ENCODE assay signal across 1 cellular context in the genomic region with DNA sequence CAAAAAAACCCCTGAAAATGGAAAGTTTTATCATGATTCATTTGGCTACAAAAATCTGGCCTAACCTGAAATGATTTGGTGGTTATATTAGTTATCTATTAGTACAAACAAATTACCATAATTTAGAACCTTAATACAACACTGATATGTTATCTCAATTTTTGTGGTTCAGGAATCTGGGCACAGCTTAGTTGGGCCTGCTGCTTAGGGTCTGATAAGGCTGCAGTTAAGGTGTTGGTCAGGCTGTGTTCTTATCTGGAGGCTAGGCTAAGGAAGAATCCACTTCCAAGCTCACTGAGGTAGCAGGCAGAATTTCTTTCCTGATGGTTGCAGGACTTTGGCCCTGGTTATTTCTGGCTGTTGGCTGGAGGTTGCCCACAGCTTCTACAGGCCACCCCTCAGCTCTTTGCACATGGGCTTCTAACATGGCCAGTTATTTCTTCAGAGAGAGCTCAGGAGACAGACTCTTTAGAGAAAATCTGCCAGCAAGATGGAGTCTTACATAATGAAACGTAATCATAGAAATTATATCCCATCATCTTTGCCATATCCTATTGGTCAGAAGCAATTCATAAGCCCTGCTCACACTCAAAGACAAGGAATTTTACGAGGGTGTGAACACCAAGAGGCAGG.
TF ChIP-seq lines count a peak whose summit lies in the region.

No MANE protein-coding gene starts in this region.

TF ChIP-seq in K562, 482 proteins besides CTCF, POLR2A, EP300 and RAD21 (continued from another document and continues in another):
- TF ChIP-seq, protein P1, sequence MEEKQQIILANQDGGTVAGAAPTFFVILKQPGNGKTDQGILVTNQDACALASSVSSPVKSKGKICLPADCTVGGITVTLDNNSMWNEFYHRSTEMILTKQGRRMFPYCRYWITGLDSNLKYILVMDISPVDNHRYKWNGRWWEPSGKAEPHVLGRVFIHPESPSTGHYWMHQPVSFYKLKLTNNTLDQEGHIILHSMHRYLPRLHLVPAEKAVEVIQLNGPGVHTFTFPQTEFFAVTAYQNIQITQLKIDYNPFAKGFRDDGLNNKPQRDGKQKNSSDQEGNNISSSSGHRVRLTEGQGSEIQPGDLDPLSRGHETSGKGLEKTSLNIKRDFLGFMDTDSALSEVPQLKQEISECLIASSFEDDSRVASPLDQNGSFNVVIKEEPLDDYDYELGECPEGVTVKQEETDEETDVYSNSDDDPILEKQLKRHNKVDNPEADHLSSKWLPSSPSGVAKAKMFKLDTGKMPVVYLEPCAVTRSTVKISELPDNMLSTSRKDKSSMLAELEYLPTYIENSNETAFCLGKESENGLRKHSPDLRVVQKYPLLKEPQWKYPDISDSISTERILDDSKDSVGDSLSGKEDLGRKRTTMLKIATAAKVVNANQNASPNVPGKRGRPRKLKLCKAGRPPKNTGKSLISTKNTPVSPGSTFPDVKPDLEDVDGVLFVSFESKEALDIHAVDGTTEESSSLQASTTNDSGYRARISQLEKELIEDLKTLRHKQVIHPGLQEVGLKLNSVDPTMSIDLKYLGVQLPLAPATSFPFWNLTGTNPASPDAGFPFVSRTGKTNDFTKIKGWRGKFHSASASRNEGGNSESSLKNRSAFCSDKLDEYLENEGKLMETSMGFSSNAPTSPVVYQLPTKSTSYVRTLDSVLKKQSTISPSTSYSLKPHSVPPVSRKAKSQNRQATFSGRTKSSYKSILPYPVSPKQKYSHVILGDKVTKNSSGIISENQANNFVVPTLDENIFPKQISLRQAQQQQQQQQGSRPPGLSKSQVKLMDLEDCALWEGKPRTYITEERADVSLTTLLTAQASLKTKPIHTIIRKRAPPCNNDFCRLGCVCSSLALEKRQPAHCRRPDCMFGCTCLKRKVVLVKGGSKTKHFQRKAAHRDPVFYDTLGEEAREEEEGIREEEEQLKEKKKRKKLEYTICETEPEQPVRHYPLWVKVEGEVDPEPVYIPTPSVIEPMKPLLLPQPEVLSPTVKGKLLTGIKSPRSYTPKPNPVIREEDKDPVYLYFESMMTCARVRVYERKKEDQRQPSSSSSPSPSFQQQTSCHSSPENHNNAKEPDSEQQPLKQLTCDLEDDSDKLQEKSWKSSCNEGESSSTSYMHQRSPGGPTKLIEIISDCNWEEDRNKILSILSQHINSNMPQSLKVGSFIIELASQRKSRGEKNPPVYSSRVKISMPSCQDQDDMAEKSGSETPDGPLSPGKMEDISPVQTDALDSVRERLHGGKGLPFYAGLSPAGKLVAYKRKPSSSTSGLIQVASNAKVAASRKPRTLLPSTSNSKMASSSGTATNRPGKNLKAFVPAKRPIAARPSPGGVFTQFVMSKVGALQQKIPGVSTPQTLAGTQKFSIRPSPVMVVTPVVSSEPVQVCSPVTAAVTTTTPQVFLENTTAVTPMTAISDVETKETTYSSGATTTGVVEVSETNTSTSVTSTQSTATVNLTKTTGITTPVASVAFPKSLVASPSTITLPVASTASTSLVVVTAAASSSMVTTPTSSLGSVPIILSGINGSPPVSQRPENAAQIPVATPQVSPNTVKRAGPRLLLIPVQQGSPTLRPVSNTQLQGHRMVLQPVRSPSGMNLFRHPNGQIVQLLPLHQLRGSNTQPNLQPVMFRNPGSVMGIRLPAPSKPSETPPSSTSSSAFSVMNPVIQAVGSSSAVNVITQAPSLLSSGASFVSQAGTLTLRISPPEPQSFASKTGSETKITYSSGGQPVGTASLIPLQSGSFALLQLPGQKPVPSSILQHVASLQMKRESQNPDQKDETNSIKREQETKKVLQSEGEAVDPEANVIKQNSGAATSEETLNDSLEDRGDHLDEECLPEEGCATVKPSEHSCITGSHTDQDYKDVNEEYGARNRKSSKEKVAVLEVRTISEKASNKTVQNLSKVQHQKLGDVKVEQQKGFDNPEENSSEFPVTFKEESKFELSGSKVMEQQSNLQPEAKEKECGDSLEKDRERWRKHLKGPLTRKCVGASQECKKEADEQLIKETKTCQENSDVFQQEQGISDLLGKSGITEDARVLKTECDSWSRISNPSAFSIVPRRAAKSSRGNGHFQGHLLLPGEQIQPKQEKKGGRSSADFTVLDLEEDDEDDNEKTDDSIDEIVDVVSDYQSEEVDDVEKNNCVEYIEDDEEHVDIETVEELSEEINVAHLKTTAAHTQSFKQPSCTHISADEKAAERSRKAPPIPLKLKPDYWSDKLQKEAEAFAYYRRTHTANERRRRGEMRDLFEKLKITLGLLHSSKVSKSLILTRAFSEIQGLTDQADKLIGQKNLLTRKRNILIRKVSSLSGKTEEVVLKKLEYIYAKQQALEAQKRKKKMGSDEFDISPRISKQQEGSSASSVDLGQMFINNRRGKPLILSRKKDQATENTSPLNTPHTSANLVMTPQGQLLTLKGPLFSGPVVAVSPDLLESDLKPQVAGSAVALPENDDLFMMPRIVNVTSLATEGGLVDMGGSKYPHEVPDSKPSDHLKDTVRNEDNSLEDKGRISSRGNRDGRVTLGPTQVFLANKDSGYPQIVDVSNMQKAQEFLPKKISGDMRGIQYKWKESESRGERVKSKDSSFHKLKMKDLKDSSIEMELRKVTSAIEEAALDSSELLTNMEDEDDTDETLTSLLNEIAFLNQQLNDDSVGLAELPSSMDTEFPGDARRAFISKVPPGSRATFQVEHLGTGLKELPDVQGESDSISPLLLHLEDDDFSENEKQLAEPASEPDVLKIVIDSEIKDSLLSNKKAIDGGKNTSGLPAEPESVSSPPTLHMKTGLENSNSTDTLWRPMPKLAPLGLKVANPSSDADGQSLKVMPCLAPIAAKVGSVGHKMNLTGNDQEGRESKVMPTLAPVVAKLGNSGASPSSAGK (IDR thresholded peaks at IDR 0.05) = no peak
- no peak for TF ChIP-seq TGIF2 (CRISPR knock-in tag; IDR thresholded peaks at IDR 0.05)
- TF ChIP-seq XRCC3 (IDR thresholded peaks at IDR 0.05) = no peak
- no peak for TF ChIP-seq POLR2G (IDR thresholded peaks at IDR 0.05; ENCODE audit: low read depth, low read length)
- TF ChIP-seq, protein P2, sequence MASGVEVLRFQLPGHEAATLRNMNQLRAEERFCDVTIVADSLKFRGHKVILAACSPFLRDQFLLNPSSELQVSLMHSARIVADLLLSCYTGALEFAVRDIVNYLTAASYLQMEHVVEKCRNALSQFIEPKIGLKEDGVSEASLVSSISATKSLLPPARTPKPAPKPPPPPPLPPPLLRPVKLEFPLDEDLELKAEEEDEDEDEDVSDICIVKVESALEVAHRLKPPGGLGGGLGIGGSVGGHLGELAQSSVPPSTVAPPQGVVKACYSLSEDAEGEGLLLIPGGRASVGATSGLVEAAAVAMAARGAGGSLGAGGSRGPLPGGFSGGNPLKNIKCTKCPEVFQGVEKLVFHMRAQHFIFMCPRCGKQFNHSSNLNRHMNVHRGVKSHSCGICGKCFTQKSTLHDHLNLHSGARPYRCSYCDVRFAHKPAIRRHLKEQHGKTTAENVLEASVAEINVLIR (CRISPR knock-in tag; IDR thresholded peaks at IDR 0.05) = no peak
- TF ChIP-seq, protein P3, sequence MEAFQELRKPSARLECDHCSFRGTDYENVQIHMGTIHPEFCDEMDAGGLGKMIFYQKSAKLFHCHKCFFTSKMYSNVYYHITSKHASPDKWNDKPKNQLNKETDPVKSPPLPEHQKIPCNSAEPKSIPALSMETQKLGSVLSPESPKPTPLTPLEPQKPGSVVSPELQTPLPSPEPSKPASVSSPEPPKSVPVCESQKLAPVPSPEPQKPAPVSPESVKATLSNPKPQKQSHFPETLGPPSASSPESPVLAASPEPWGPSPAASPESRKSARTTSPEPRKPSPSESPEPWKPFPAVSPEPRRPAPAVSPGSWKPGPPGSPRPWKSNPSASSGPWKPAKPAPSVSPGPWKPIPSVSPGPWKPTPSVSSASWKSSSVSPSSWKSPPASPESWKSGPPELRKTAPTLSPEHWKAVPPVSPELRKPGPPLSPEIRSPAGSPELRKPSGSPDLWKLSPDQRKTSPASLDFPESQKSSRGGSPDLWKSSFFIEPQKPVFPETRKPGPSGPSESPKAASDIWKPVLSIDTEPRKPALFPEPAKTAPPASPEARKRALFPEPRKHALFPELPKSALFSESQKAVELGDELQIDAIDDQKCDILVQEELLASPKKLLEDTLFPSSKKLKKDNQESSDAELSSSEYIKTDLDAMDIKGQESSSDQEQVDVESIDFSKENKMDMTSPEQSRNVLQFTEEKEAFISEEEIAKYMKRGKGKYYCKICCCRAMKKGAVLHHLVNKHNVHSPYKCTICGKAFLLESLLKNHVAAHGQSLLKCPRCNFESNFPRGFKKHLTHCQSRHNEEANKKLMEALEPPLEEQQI (IDR thresholded peaks at IDR 0.05) = no peak
- 0 out of 2 replicates have a peak, but pooled peaks have one; percentile 46 for TF ChIP-seq LCOR (CRISPR knock-in tag; IDR thresholded peaks at IDR 0.05)
- TF ChIP-seq WHSC1 (IDR thresholded peaks at IDR 0.05; ENCODE audit: low read length) = no peak
- TF ChIP-seq ZNF384 (IDR thresholded peaks at IDR 0.05; ENCODE audit: low read depth, low read length) = no peak
- TF ChIP-seq POLR2H (tag; IDR thresholded peaks at IDR 0.05; ENCODE audit: low read depth) = no peak
- TF ChIP-seq FOSL1 (tag; conservative IDR thresholded peaks at IDR 0.05) = peak; percentile 82
- TF ChIP-seq, protein P4, sequence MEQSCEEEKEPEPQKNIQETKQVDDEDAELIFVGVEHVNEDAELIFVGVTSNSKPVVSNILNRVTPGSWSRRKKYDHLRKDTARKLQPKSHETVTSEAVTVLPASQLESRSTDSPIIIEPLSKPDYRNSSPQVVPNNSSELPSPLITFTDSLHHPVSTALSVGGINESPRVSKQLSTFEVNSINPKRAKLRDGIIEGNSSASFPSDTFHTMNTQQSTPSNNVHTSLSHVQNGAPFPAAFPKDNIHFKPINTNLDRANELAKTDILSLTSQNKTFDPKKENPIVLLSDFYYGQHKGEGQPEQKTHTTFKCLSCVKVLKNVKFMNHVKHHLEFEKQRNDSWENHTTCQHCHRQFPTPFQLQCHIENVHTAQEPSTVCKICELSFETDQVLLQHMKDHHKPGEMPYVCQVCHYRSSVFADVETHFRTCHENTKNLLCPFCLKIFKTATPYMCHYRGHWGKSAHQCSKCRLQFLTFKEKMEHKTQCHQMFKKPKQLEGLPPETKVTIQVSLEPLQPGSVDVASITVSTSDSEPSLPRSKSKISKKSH (CRISPR knock-in tag; IDR thresholded peaks at IDR 0.05) = no peak
- TF ChIP-seq JUND (IDR thresholded peaks at IDR 0.05; ENCODE audit: borderline replicate concordance, low read depth, low read length) = peak; percentile 56
- TF ChIP-seq JUND (tag; IDR thresholded peaks at IDR 0.05; ENCODE audit: borderline replicate concordance, low read depth, low read length) = peak; percentile 41; the same call in 1 of the 3 replicates
- TF ChIP-seq MEF2A (IDR thresholded peaks at IDR 0.05; ENCODE audit: control insufficient read depth, low read depth, low read length) = no peak
- TF ChIP-seq TAF1 (IDR thresholded peaks at IDR 0.05; ENCODE audit: control insufficient read depth, extremely low read depth, insufficient read depth, low read length, severe bottlenecking) = no peak
- TF ChIP-seq FOXK1 (CRISPR knock-in tag; IDR thresholded peaks at IDR 0.05; ENCODE audit: borderline replicate concordance) = no peak
- TF ChIP-seq ARID2 (IDR thresholded peaks at IDR 0.05) = no peak
- no peak for TF ChIP-seq ZNF785 (CRISPR knock-in tag; IDR thresholded peaks at IDR 0.05)
- TF ChIP-seq GABPB1 (CRISPR knock-in tag; IDR thresholded peaks at IDR 0.05) = no peak
- TF ChIP-seq ARNT (IDR thresholded peaks at IDR 0.05) = no peak
- TF ChIP-seq RFX5 (IDR thresholded peaks at IDR 0.05; ENCODE audit: low read depth, low read length) = no peak
- TF ChIP-seq, protein P5, sequence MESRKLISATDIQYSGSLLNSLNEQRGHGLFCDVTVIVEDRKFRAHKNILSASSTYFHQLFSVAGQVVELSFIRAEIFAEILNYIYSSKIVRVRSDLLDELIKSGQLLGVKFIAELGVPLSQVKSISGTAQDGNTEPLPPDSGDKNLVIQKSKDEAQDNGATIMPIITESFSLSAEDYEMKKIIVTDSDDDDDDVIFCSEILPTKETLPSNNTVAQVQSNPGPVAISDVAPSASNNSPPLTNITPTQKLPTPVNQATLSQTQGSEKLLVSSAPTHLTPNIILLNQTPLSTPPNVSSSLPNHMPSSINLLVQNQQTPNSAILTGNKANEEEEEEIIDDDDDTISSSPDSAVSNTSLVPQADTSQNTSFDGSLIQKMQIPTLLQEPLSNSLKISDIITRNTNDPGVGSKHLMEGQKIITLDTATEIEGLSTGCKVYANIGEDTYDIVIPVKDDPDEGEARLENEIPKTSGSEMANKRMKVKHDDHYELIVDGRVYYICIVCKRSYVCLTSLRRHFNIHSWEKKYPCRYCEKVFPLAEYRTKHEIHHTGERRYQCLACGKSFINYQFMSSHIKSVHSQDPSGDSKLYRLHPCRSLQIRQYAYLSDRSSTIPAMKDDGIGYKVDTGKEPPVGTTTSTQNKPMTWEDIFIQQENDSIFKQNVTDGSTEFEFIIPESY (CRISPR knock-in tag; IDR thresholded peaks at IDR 0.05) = no peak
- no peak for TF ChIP-seq C11orf30 (IDR thresholded peaks at IDR 0.05; ENCODE audit: low read depth)
- TF ChIP-seq CBFA2T2 (conservative IDR thresholded peaks at IDR 0.05) = peak; percentile 91
- peak; percentile 93 for TF ChIP-seq SOX6 (IDR thresholded peaks at IDR 0.05)
- no peak for TF ChIP-seq HNRNPK (IDR thresholded peaks at IDR 0.05; ENCODE audit: low read depth, low read length, poor library complexity, severe bottlenecking)
- no peak for TF ChIP-seq PHTF2 (CRISPR knock-in tag; IDR thresholded peaks at IDR 0.05)
- no peak for TF ChIP-seq DMBX1 (CRISPR knock-in tag; IDR thresholded peaks at IDR 0.05; ENCODE audit: borderline replicate concordance)
- peak; percentile 89 for TF ChIP-seq NCOR1 (IDR thresholded peaks at IDR 0.05)
- peak; percentile 48; the same call in 1 of the 2 replicates for TF ChIP-seq RNF2 (IDR thresholded peaks at IDR 0.05)
- TF ChIP-seq ETS2 (tag; IDR thresholded peaks at IDR 0.05; ENCODE audit: borderline replicate concordance, poor library complexity, severe bottlenecking) = no peak
- no peak for TF ChIP-seq THRAP3 (IDR thresholded peaks at IDR 0.05; ENCODE audit: borderline replicate concordance)
- no peak for TF ChIP-seq TSC22D4 (tag; IDR thresholded peaks at IDR 0.05)
- TF ChIP-seq STAT5B (CRISPR knock-in tag; IDR thresholded peaks at IDR 0.05) = no peak
- TF ChIP-seq HLTF (IDR thresholded peaks at IDR 0.05) = no peak
- TF ChIP-seq, protein P6, sequence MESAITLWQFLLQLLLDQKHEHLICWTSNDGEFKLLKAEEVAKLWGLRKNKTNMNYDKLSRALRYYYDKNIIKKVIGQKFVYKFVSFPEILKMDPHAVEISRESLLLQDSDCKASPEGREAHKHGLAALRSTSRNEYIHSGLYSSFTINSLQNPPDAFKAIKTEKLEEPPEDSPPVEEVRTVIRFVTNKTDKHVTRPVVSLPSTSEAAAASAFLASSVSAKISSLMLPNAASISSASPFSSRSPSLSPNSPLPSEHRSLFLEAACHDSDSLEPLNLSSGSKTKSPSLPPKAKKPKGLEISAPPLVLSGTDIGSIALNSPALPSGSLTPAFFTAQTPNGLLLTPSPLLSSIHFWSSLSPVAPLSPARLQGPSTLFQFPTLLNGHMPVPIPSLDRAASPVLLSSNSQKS (CRISPR knock-in tag; IDR thresholded peaks at IDR 0.05) = no peak
- TF ChIP-seq NCOA6 (IDR thresholded peaks at IDR 0.05) = no peak
- TF ChIP-seq ZFP1 (CRISPR knock-in tag; IDR thresholded peaks at IDR 0.05) = no peak
- no peak for TF ChIP-seq NFRKB (IDR thresholded peaks at IDR 0.05; ENCODE audit: low read depth)
- TF ChIP-seq NRF1 (conservative IDR thresholded peaks at IDR 0.05 in 1 of 2, IDR thresholded peaks at IDR 0.05 in 1 of 2) = no peak
- TF ChIP-seq RBM17 (IDR thresholded peaks at IDR 0.05; ENCODE audit: borderline replicate concordance, low read depth, low read length) = no peak
- peak; percentile 58; the same call in 1 of the 2 replicates for TF ChIP-seq ZEB2 (IDR thresholded peaks at IDR 0.05)
- TF ChIP-seq PHB (CRISPR knock-in tag; IDR thresholded peaks at IDR 0.05) = no peak
- TF ChIP-seq TOE1 (IDR thresholded peaks at IDR 0.05; ENCODE audit: borderline replicate concordance) = no peak
- no peak for TF ChIP-seq TOE1 (CRISPR knock-in tag; IDR thresholded peaks at IDR 0.05; ENCODE audit: borderline replicate concordance, low read depth)
- TF ChIP-seq BRF1 (IDR thresholded peaks at IDR 0.05; ENCODE audit: borderline replicate concordance, extremely low read depth, insufficient read length) = no peak
